In the genomic region with DNA sequence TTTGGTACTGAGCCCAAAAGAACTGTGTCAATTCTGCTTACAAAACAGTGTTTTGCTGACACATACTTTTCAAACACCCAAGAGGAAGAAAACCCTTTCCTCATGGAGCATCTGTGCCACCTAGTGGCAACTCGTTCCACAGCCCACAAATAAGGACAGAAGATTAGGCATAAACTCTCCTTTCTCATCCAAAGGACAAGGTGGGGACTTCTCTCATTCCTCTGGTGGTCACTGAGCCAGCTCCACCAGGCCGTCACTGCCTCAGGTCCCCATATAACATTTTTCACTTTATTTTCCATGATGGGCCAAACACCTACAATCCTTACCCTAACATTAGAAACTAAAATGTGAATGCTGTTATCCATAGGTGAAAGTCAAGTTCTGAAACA, we compare ENCODE assay signal across 8 cellular contexts.
A peak's percentile ranks its signal among the peaks of the same experiment; 100 is the strongest.
DNase-seq lines count a peak whose midpoint lies in the region; ATAC-seq and TF ChIP-seq lines count a peak whose summit lies in the region.

No MANE protein-coding gene starts in this region.

- no peak overlapping the region for H2AFZ ChIP-seq in hepatocyte

- no peak overlapping the region for H3K4me2 ChIP-seq in hepatocyte

- peaks cover 4% of the 10 kb centered on the region for H3K79me2 ChIP-seq in hepatocyte

- H3K27ac Mint-ChIP-seq in T-helper 2 cell treated with Interferon-gamma antibody and Interleukin-4, amounts not matched to agents 5 μg/mL and 100 μg/mL, for 36 hours = no peak overlapping the region

- TF ChIP-seq CTCF in GM10248 (IDR thresholded peaks at IDR 0.05; ENCODE audit: control extremely low read depth, extremely low read depth, low read depth, missing control alignments) = peak; percentile 88
- TF ChIP-seq CTCF in hepatocyte (IDR thresholded peaks at IDR 0.05; ENCODE audit: poor library complexity) = peak; percentile 91
- TF ChIP-seq CTCF in retinal pigment epithelial cell (conservative IDR thresholded peaks at IDR 0.05; ENCODE audit: low read depth, low read length) = peak; percentile 94

- no peaks in the 10 kb centered on the region for H3K27me3 Mint-ChIP-seq in T-helper 2 cell treated with Interferon-gamma antibody and Interleukin-4, amounts not matched to agents 5 μg/mL and 100 μg/mL, for 36 hours (ENCODE audit: low read depth)

- no peaks in the 10 kb centered on the region for H4K20me1 ChIP-seq in hepatocyte (ENCODE audit: insufficient read depth, poor library complexity, severe bottlenecking)

- no peak overlapping the region for H3K4me3 ChIP-seq in hepatocyte
- peak overlapping the region; percentile 4 for H3K4me3 ChIP-seq in retinal pigment epithelial cell (ENCODE audit: low read length)

- CTCF ChIA-PET in GM10248 (lab: Yijun Ruan, JAX) = interaction anchor here (0.7 to 5.1 kb wide), 16 partner anchors 8 to 465 kb away, joined by 3 to 69 read pairs (median 4); no protein-coding TSS in a partner anchor

- H3K9me2 ChIP-seq in hepatocyte (replicated peaks; ENCODE audit: insufficient read depth) = no peaks in the 10 kb centered on the region

- no peak overlapping the region for H3K27ac ChIP-seq in hepatocyte

- no peak for ATAC-seq in HG02938 (IDR thresholded peaks at IDR 0.05; ENCODE audit: unreplicated experiment)

- H3K36me3 ChIP-seq in hepatocyte (replicated peaks; ENCODE audit: insufficient read depth, low read depth) = no peaks in the 10 kb centered on the region

- H3K4me3 Mint-ChIP-seq in T-helper 2 cell treated with Interferon-gamma antibody and Interleukin-4, amounts not matched to agents 5 μg/mL and 100 μg/mL, for 36 hours = no peak overlapping the region

- no peaks in the 10 kb centered on the region for H3K9me3 Mint-ChIP-seq in T-helper 2 cell treated with Interferon-gamma antibody and Interleukin-4, amounts not matched to agents 5 μg/mL and 100 μg/mL, for 36 hours

- POLR2A ChIA-PET in GM10248 (lab: Yijun Ruan, JAX) = interaction anchor here (3.0 kb wide), 1 partner anchor 11 kb away, joined by 13 read pairs; no protein-coding TSS in a partner anchor

- H3K36me3 Mint-ChIP-seq in T-helper 2 cell treated with Interferon-gamma antibody and Interleukin-4, amounts not matched to agents 5 μg/mL and 100 μg/mL, for 36 hours (ENCODE audit: low read depth) = peaks cover 35% of the 10 kb centered on the region

- WGBS in hepatocyte (ENCODE audit: low lambda C conversion rate, missing lambda C conversion rate) = 16% methylated on average over 2 of the region's 2 CpGs

- peaks cover 14% of the 10 kb centered on the region for H3K4me1 ChIP-seq in hepatocyte (ENCODE audit: insufficient read depth)

- H3K9me3 ChIP-seq in hepatocyte (ENCODE audit: low read depth) = no peaks in the 10 kb centered on the region

- no peaks in the 10 kb centered on the region for H3K27me3 ChIP-seq in hepatocyte

- peak; percentile 67 for DNase-seq in GM10248 (ENCODE audit: extremely low spot score)
- peak; percentile 11 for DNase-seq in NCI-H1417 treated with DMSO at 0.1 percent for 48 hours (lab: John Stamatoyannopoulos, UW)
- DNase-seq in T-helper 2 cell treated with Interferon-gamma antibody and Interleukin-4, amounts not matched to agents 5 μg/mL and 100 μg/mL, for 36 hours (ENCODE audit: low spot score) = peak; percentile 61
- peak; percentile 90 for DNase-seq in astrocyte of the hippocampus (ENCODE audit: low read depth, low spot score)
- DNase-seq in hepatocyte (ENCODE audit: low spot score) = peak; percentile 83
- no peak for DNase-seq in retinal pigment epithelial cell (ENCODE audit: low read depth)
- no peak for DNase-seq in GM19240 (ENCODE audit: insufficient read length, low spot score)

- peaks cover 37% of the 10 kb centered on the region for H3K4me1 Mint-ChIP-seq in T-helper 2 cell treated with Interferon-gamma antibody and Interleukin-4, amounts not matched to agents 5 μg/mL and 100 μg/mL, for 36 hours (ENCODE audit: low read depth)

Comparison
In these comparisons a context has a peak if more than half of its experiments do, and no peak if none do; other contexts are left out.
1. DNase-seq: peak in GM10248 (single experiment), NCI-H1417 treated with DMSO at 0.1 percent for 48 hours (single experiment), T-helper 2 cell treated with Interferon-gamma antibody and Interleukin-4, amounts not matched to agents 5 μg/mL and 100 μg/mL, for 36 hours (single experiment), astrocyte of the hippocampus (single experiment) and hepatocyte (single experiment); none in retinal pigment epithelial cell (single experiment) and GM19240 (single experiment).
2. Peak in every context shown above with its lines, with median percentiles within 50 percentile points of each other: CTCF ChIP-seq.